11 cellular contexts compared by ENCODE assay signal in genomic region chr2:157363612-157364101, GRCh38. TPM values are rescaled to one million over a fixed set of nuclear protein-coding genes. Genes with fewer than 3 reads are reported as not detected.
DNase-seq lines count a peak whose midpoint lies in the region; ATAC-seq and TF ChIP-seq lines count a peak whose summit lies in the region.
"Had no signal": no experiment of that assay in that cellular context is flagged by ENCODE, and none has a peak within 500 bp of the region (broad histone marks: within the 10 kb centered on the region; RNA-seq: fewer than 3 reads in every experiment).

No MANE protein-coding gene starts in this region.

- no TSS peak for BruUV-seq in MCF 10A (replicated peaks; lab: Mats Ljungman, UMichigan)

- intact Hi-C loops in MCF 10A (cut with micrococcal nuclease): no loop called here
- intact Hi-C loops in breast epithelium (cut with DNase I; ENCODE audit: low total_unique reads): no loop called here
- intact Hi-C loops in activated CD8-positive, alpha-beta T cell treated with anti-CD3 and anti-CD28 coated beads for 36 hours (cut with micrococcal nuclease): loop anchor here (5.0 kb wide), 1 partner anchor 39 kb away; no protein-coding TSS in a partner anchor

- H3K36me3 Mint-ChIP-seq in MCF 10A (ENCODE audit: insufficient read depth, unreplicated experiment) (no peaks in the 10 kb centered on the region), progenitor cell of endocrine pancreas (ENCODE audit: insufficient read depth) (peaks cover 5% of the 10 kb centered on the region)
- H3K36me3 Mint-ChIP-seq in activated CD8-positive, alpha-beta T cell treated with anti-CD3 and anti-CD28 coated beads for 36 hours (ENCODE audit: low read depth): peaks cover 38% of the 10 kb centered on the region
- H3K36me3 Mint-ChIP-seq in stimulated activated naive CD8-positive, alpha-beta T cell treated with anti-CD3 and anti-CD28 coated beads, Interleukin-15, Interleukin-2, amounts not matched to agents 100 ng/mL and 50 ng/mL, for 24 hours (ENCODE audit: low read depth): peaks cover 47% of the 10 kb centered on the region

- no peaks in the 10 kb centered on the region for H3K4me1 ChIP-seq in breast epithelium

- TF ChIP-seq CTCF in MCF 10A (IDR thresholded peaks at IDR 0.05; ENCODE audit: unreplicated experiment) (no peak), breast epithelium (IDR thresholded peaks at IDR 0.05) (no peak), progenitor cell of endocrine pancreas (IDR thresholded peaks at IDR 0.05; ENCODE audit: unreplicated experiment) (no peak)
- TF ChIP-seq CTCF in activated CD8-positive, alpha-beta T cell treated with anti-CD3 and anti-CD28 coated beads for 36 hours (IDR thresholded peaks at IDR 0.05): no peak

- no peak overlapping the region for H3K27ac ChIP-seq in breast epithelium

- no peak for TF ChIP-seq POLR2A in breast epithelium (IDR thresholded peaks at IDR 0.05)

- CTCF ChIA-PET in MCF 10A (lab: Yijun Ruan, JAX): interaction anchor here (2.1 to 2.2 kb wide), 2 partner anchors 28 to 36 kb away, joined by 11 to 14 read pairs; no protein-coding TSS in a partner anchor
- CTCF ChIA-PET in activated CD8-positive, alpha-beta T cell treated with anti-CD3 and anti-CD28 coated beads for 36 hours (lab: Charles Lee): interaction anchor here (4.8 kb wide), 1 partner anchor 28 kb away, joined by 46 read pairs; no protein-coding TSS in a partner anchor

- no peak overlapping the region for H3K4me3 Mint-ChIP-seq in MCF 10A (ENCODE audit: unreplicated experiment)
- no peak overlapping the region for H3K4me3 Mint-ChIP-seq in activated CD8-positive, alpha-beta T cell treated with anti-CD3 and anti-CD28 coated beads for 36 hours
- peak overlapping the region; percentile 21 for H3K4me3 Mint-ChIP-seq in stimulated activated naive CD8-positive, alpha-beta T cell treated with anti-CD3 and anti-CD28 coated beads, Interleukin-15, Interleukin-2, amounts not matched to agents 100 ng/mL and 50 ng/mL, for 24 hours
- H3K4me3 Mint-ChIP-seq in progenitor cell of endocrine pancreas (ENCODE audit: low read depth): no peak overlapping the region

- H3K4me3 ChIP-seq in breast epithelium: no peak overlapping the region

- H3K4me1 Mint-ChIP-seq in MCF 10A (ENCODE audit: insufficient read depth, unreplicated experiment) (peaks cover 12% of the 10 kb centered on the region), progenitor cell of endocrine pancreas (ENCODE audit: low read depth) (peaks cover 8% of the 10 kb centered on the region)
- H3K4me1 Mint-ChIP-seq in activated CD8-positive, alpha-beta T cell treated with anti-CD3 and anti-CD28 coated beads for 36 hours (ENCODE audit: low read depth): peaks cover 38% of the 10 kb centered on the region
- H3K4me1 Mint-ChIP-seq in stimulated activated naive CD8-positive, alpha-beta T cell treated with anti-CD3 and anti-CD28 coated beads, Interleukin-15, Interleukin-2, amounts not matched to agents 100 ng/mL and 50 ng/mL, for 24 hours (ENCODE audit: low read depth): peaks cover 49% of the 10 kb centered on the region

- POLR2A ChIA-PET in MCF 10A (lab: Yijun Ruan, JAX): no interaction called here
- POLR2A ChIA-PET in activated CD8-positive, alpha-beta T cell treated with anti-CD3 and anti-CD28 coated beads for 36 hours (lab: Charles Lee): interaction anchor here (1.2 kb wide), 1 partner anchor 27 kb away, joined by 3 read pairs; no protein-coding TSS in a partner anchor

- no peaks in the 10 kb centered on the region for H3K9me3 ChIP-seq in breast epithelium

- no peaks in the 10 kb centered on the region for H3K36me3 ChIP-seq in breast epithelium

- H3K27me3 Mint-ChIP-seq in MCF 10A (ENCODE audit: insufficient read depth, unreplicated experiment) (no peaks in the 10 kb centered on the region), progenitor cell of endocrine pancreas (no peaks in the 10 kb centered on the region)
- no peaks in the 10 kb centered on the region for H3K27me3 Mint-ChIP-seq in activated CD8-positive, alpha-beta T cell treated with anti-CD3 and anti-CD28 coated beads for 36 hours
- H3K27me3 Mint-ChIP-seq in stimulated activated naive CD8-positive, alpha-beta T cell treated with anti-CD3 and anti-CD28 coated beads, Interleukin-15, Interleukin-2, amounts not matched to agents 100 ng/mL and 50 ng/mL, for 24 hours: no peaks in the 10 kb centered on the region

- H3K9me3 Mint-ChIP-seq in MCF 10A (ENCODE audit: unreplicated experiment) (peaks cover 9% of the 10 kb centered on the region), progenitor cell of endocrine pancreas (ENCODE audit: low read depth) (peaks cover 10% of the 10 kb centered on the region)
- H3K9me3 Mint-ChIP-seq in activated CD8-positive, alpha-beta T cell treated with anti-CD3 and anti-CD28 coated beads for 36 hours: peaks cover 13% of the 10 kb centered on the region
- peaks cover 8% of the 10 kb centered on the region for H3K9me3 Mint-ChIP-seq in stimulated activated naive CD8-positive, alpha-beta T cell treated with anti-CD3 and anti-CD28 coated beads, Interleukin-15, Interleukin-2, amounts not matched to agents 100 ng/mL and 50 ng/mL, for 24 hours

- peak; percentile 53 for ATAC-seq in HG02884 (IDR thresholded peaks at IDR 0.05; ENCODE audit: unreplicated experiment)
- ATAC-seq in activated CD8-positive, alpha-beta T cell treated with anti-CD3 and anti-CD28 coated beads for 36 hours: peak; percentile 43

- DNase-seq in MCF 10A (ENCODE audit: unreplicated experiment) (peak; percentile 4), breast epithelium (ENCODE audit: low spot score in 2 of 2) (no peak), progenitor cell of endocrine pancreas (ENCODE audit: low spot score, unreplicated experiment) (no peak)
- DNase-seq in activated CD8-positive, alpha-beta T cell treated with anti-CD3 and anti-CD28 coated beads for 36 hours: no peak
- no peak for DNase-seq in activated CD8-positive, alpha-beta memory T cell treated with anti-CD3 and anti-CD28 coated beads, Interleukin-2, amount 50 U/mL, for 4 hours
- DNase-seq in stimulated activated CD4-positive, alpha-beta T cell treated with anti-CD3 and anti-CD28 coated beads, Interleukin-4, amount 100 ng/mL, for 24 hours: no peak
- DNase-seq: COR-L47, nucleus accumbens had no signal

- no peak overlapping the region for H3K27ac Mint-ChIP-seq in MCF 10A (ENCODE audit: low read depth, unreplicated experiment)
- H3K27ac Mint-ChIP-seq in activated CD8-positive, alpha-beta T cell treated with anti-CD3 and anti-CD28 coated beads for 36 hours: peak overlapping the region; percentile 43
- H3K27ac Mint-ChIP-seq in stimulated activated naive CD8-positive, alpha-beta T cell treated with anti-CD3 and anti-CD28 coated beads, Interleukin-15, Interleukin-2, amounts not matched to agents 100 ng/mL and 50 ng/mL, for 24 hours: peak overlapping the region; percentile 70
- no peak overlapping the region for H3K27ac Mint-ChIP-seq in progenitor cell of endocrine pancreas

- H3K27me3 ChIP-seq in breast epithelium: no peaks in the 10 kb centered on the region

RNA-seq across cellular contexts. Expression of gene ERMN, which starts 38.0 kb away (rescaled TPM):
- total RNA-seq in MCF 10A (2022): not detected in 2 replicates
- 1 to 10 TPM; 1.4 to 2.2 (median 1.6) TPM for total RNA-seq in breast epithelium
- 1 to 10 TPM in 1 of 2 experiments, under 1 TPM in 1; 0.87 to 1.3 TPM for total RNA-seq in activated CD8-positive, alpha-beta T cell treated with anti-CD3 and anti-CD28 coated beads for 36 hours
- total RNA-seq in progenitor cell of endocrine pancreas: 0.22 TPM in 1 of 2 replicates, not detected in the other
- total RNA-seq: endothelial cell of umbilical vein had no signal

Comparison
In these comparisons a context has a peak if more than half of its experiments do, and no peak if none do; other contexts are left out.
1. H3K27ac Mint-ChIP-seq: peak in activated CD8-positive, alpha-beta T cell treated with anti-CD3 and anti-CD28 coated beads for 36 hours (single experiment) and stimulated activated naive CD8-positive, alpha-beta T cell treated with anti-CD3 and anti-CD28 coated beads, Interleukin-15, Interleukin-2, amounts not matched to agents 100 ng/mL and 50 ng/mL, for 24 hours (single experiment); none in MCF 10A (single experiment) and progenitor cell of endocrine pancreas (single experiment).